Comparison of ENCODE assay signal across 26 cellular contexts in genomic region chr1:180898441-180899219, GRCh38. TPM values are rescaled to one million over a fixed set of nuclear protein-coding genes. Genes with fewer than 3 reads are reported as not detected.
DNase-seq lines count a peak whose midpoint lies in the region; ATAC-seq, FAIRE-seq and TF ChIP-seq lines count a peak whose summit lies in the region.
"Had no signal": no experiment of that assay in that cellular context is flagged by ENCODE, and none has a peak within 500 bp of the region (broad histone marks: within the 10 kb centered on the region; RNA-seq: fewer than 3 reads in every experiment).

No MANE protein-coding gene starts in this region.

- H3K9me3 ChIP-seq in left ventricle myocardium inferior (replicated peaks) (no peaks in the 10 kb centered on the region), pancreas (no peaks in the 10 kb centered on the region)
- H3K9me3 ChIP-seq: tibial nerve had no signal

- intact Hi-C loops in left ventricle myocardium inferior (cut with micrococcal nuclease) (no loop called here), pancreas (cut with DNase I) (no loop called here)
- intact Hi-C loops in activated T-helper 1 cell treated with anti-CD3 and anti-CD28 coated beads, Interleukin-12 subunit alpha, Interleukin-12 subunit beta, Interleukin-2, Interleukin-4 antibody, amounts not matched to agents 30 ng/mL and 10 ng/mL and 1 ng/mL, durations not matched to agents 14 hours and 24 hours and 36 hours (cut with micrococcal nuclease) = no loop called here

- H3K9me3 Mint-ChIP-seq in activated T-helper 1 cell treated with anti-CD3 and anti-CD28 coated beads, Interleukin-12 subunit alpha, Interleukin-12 subunit beta, Interleukin-2, Interleukin-4 antibody, amounts not matched to agents 30 ng/mL and 10 ng/mL and 1 ng/mL, durations not matched to agents 14 hours and 24 hours and 36 hours = no peaks in the 10 kb centered on the region

- DNase-seq in NCI-H82 (lab: John Stamatoyannopoulos, UW) = peak; percentile 11
- DNase-seq in NCI-H82 treated with DMSO at 0.1 percent for 48 hours (lab: John Stamatoyannopoulos, UW; ENCODE audit: unreplicated experiment) = no peak
- DNase-seq in left ventricle myocardium inferior = no peak
- peak in 1 of 6 donors; percentile 46 for DNase-seq in pancreas
- DNase-seq in stimulated activated naive CD4-positive, alpha-beta T cell treated with Interleukin-2 at 50 U/mL for 16 hours (lab: John Stamatoyannopoulos, UW) = no peak
- no peak for DNase-seq in activated T-helper 1 cell treated with anti-CD3 and anti-CD28 coated beads, Interleukin-12 subunit alpha, Interleukin-12 subunit beta, Interleukin-2, Interleukin-4 antibody, amounts not matched to agents 30 ng/mL and 10 ng/mL and 1 ng/mL, durations not matched to agents 14 hours and 24 hours and 36 hours (ENCODE audit: low spot score)
- DNase-seq in dermis blood vessel endothelial cell = no peak
- DNase-seq: activated naive CD4-positive, alpha-beta T cell; amygdala; CD4-positive, alpha-beta T cell; cerebellar nuclear complex; DMS79 treated with DMSO at 0.1 percent for 48 hours; effector memory CD4-positive, alpha-beta T cell; HCEC 1CT; kidney; midbrain; MV-4-11; NCI-H187 treated with DMSO at 0.1 percent for 48 hours; NK-92 treated with Interleukin-12 subunit alpha and Interleukin-12 subunit beta, amount 100 ng/mL, for 24 hours; stimulated activated naive CD4-positive, alpha-beta T cell; SW 1271 had no signal

- ATAC-seq in pancreas = peak; percentile 60 to 77 (median 74)
- ATAC-seq: K562 had no signal

- no peak for FAIRE-seq in pancreas (lab: Jason Lieb, UNC)
- FAIRE-seq: GM18507, K562, kidney had no signal

- no peaks in the 10 kb centered on the region for H3K36me3 Mint-ChIP-seq in activated T-helper 1 cell treated with anti-CD3 and anti-CD28 coated beads, Interleukin-12 subunit alpha, Interleukin-12 subunit beta, Interleukin-2, Interleukin-4 antibody, amounts not matched to agents 30 ng/mL and 10 ng/mL and 1 ng/mL, durations not matched to agents 14 hours and 24 hours and 36 hours (ENCODE audit: low read depth)

- H3K36me3 ChIP-seq in left ventricle myocardium inferior = no peaks in the 10 kb centered on the region
- H3K36me3 ChIP-seq in pancreas = no peaks in the 10 kb centered on the region

- no peak overlapping the region for H3K27ac Mint-ChIP-seq in activated T-helper 1 cell treated with anti-CD3 and anti-CD28 coated beads, Interleukin-12 subunit alpha, Interleukin-12 subunit beta, Interleukin-2, Interleukin-4 antibody, amounts not matched to agents 30 ng/mL and 10 ng/mL and 1 ng/mL, durations not matched to agents 14 hours and 24 hours and 36 hours
- H3K27ac Mint-ChIP-seq: CD4-positive, alpha-beta T cell had no signal

- peaks cover 21% of the 10 kb centered on the region for H3K4me1 ChIP-seq in left ventricle myocardium inferior
- H3K4me1 ChIP-seq in pancreas = peaks cover 0 to 5% (median 0%) of the 10 kb centered on the region in 3 donors
- H3K4me1 ChIP-seq: tibial nerve had no signal

- H3K27ac ChIP-seq in VCaP (peak overlapping the region; percentile 74), left ventricle myocardium inferior (replicated peaks) (peak overlapping the region; percentile 36), pancreas (no peak overlapping the region)
- H3K27ac ChIP-seq: hepatocyte, tibial nerve had no signal

- no peaks in the 10 kb centered on the region for H3K27me3 ChIP-seq in left ventricle myocardium inferior (ENCODE audit: low read depth)
- H3K27me3 ChIP-seq in pancreas = no peaks in the 10 kb centered on the region
- H3K27me3 ChIP-seq: hepatocyte, tibial nerve had no signal

- peaks cover 1% of the 10 kb centered on the region for H3K27me3 Mint-ChIP-seq in activated T-helper 1 cell treated with anti-CD3 and anti-CD28 coated beads, Interleukin-12 subunit alpha, Interleukin-12 subunit beta, Interleukin-2, Interleukin-4 antibody, amounts not matched to agents 30 ng/mL and 10 ng/mL and 1 ng/mL, durations not matched to agents 14 hours and 24 hours and 36 hours (ENCODE audit: insufficient read depth)

- WGBS in pancreas, 2 donors = 37 to 46% methylated on average over 5 of the region's 5 CpGs

- H3K4me3 Mint-ChIP-seq in activated T-helper 1 cell treated with anti-CD3 and anti-CD28 coated beads, Interleukin-12 subunit alpha, Interleukin-12 subunit beta, Interleukin-2, Interleukin-4 antibody, amounts not matched to agents 30 ng/mL and 10 ng/mL and 1 ng/mL, durations not matched to agents 14 hours and 24 hours and 36 hours = no peak overlapping the region
- H3K4me3 Mint-ChIP-seq: CD4-positive, alpha-beta T cell had no signal

- peaks cover 3% of the 10 kb centered on the region for H3K4me1 Mint-ChIP-seq in activated T-helper 1 cell treated with anti-CD3 and anti-CD28 coated beads, Interleukin-12 subunit alpha, Interleukin-12 subunit beta, Interleukin-2, Interleukin-4 antibody, amounts not matched to agents 30 ng/mL and 10 ng/mL and 1 ng/mL, durations not matched to agents 14 hours and 24 hours and 36 hours (ENCODE audit: low read depth)

- no peak for TF ChIP-seq CTCF in VCaP (conservative IDR thresholded peaks at IDR 0.05)
- no peak for TF ChIP-seq CTCF in left ventricle myocardium inferior (IDR thresholded peaks at IDR 0.05; ENCODE audit: borderline replicate concordance)
- no peak for TF ChIP-seq CTCF in pancreas (IDR thresholded peaks at IDR 0.05)

- H3K4me3 ChIP-seq in left ventricle myocardium inferior (no peak overlapping the region), pancreas (no peak overlapping the region)
- H3K4me3 ChIP-seq: hepatocyte, K562, tibial nerve had no signal

RNA-seq across cellular contexts. Expression of gene KIAA1614, which starts 14.1 kb away (rescaled TPM):
- total RNA-seq in left ventricle myocardium inferior (9.1 TPM), pancreas (1 to 10 TPM in 3 of 6 donors, under 1 TPM in 3; 0.32 to 1.7 (median 1.0) TPM), dermis blood vessel endothelial cell (5.9 and 6.1 TPM in 2 replicates)
- 1 to 10 TPM; 2.4 to 3.3 TPM for polyA plus RNA-seq in pancreas
- total RNA-seq in activated T-helper 1 cell treated with anti-CD3 and anti-CD28 coated beads, Interleukin-12 subunit alpha, Interleukin-12 subunit beta, Interleukin-2, Interleukin-4 antibody, amounts not matched to agents 30 ng/mL and 10 ng/mL and 1 ng/mL, durations not matched to agents 14 hours and 24 hours and 36 hours = 0.16 and 0.17 TPM in 2 replicates

Comparison
In these comparisons a context has a peak if more than half of its experiments do, and no peak if none do; other contexts are left out.
1. H3K27ac ChIP-seq: peak in VCaP (single experiment) and left ventricle myocardium inferior (single experiment); none in pancreas (0 of 4).